Comparison of ENCODE assay signal across 12 cellular contexts in genomic region chr1:41455479-41456271, GRCh38. TPM values are rescaled to one million over a fixed set of nuclear protein-coding genes. Genes with fewer than 3 reads are reported as not detected.
DNase-seq lines count a peak whose midpoint lies in the region; ATAC-seq and TF ChIP-seq lines count a peak whose summit lies in the region.
"Had no signal": no experiment of that assay in that cellular context is flagged by ENCODE, and none has a peak within 500 bp of the region (broad histone marks: within the 10 kb centered on the region; RNA-seq: fewer than 3 reads in every experiment).

No MANE protein-coding gene starts in this region.

- DNase-seq in HFFc6 (peak; percentile 48), MCF 10A (ENCODE audit: unreplicated experiment) (peak; percentile 42), right cardiac atrium (peak in 2 of 3 donors; percentile 75 to 79), sigmoid colon (peak; percentile 97), upper lobe of right lung (no peak)
- DNase-seq in stimulated activated naive CD4-positive, alpha-beta T cell treated with Interleukin-2 at 50 U/mL for 16 hours (lab: John Stamatoyannopoulos, UW): no peak
- DNase-seq: Caco-2, NCI-H774, T-helper 9 cell had no signal

- H3K36me3 Mint-ChIP-seq in HFFc6 (ENCODE audit: low read depth): no peaks in the 10 kb centered on the region
- no peaks in the 10 kb centered on the region for H3K36me3 Mint-ChIP-seq in MCF 10A (ENCODE audit: insufficient read depth, unreplicated experiment)

- no peak overlapping the region for H3K27ac Mint-ChIP-seq in HFFc6
- peak overlapping the region; percentile 10 for H3K27ac Mint-ChIP-seq in MCF 10A (ENCODE audit: low read depth, unreplicated experiment)

- H3K27me3 Mint-ChIP-seq in HFFc6 (ENCODE audit: insufficient read depth) (peaks cover 11% of the 10 kb centered on the region), MCF 10A (ENCODE audit: insufficient read depth, unreplicated experiment) (no peaks in the 10 kb centered on the region)

- H3K4me3 Mint-ChIP-seq in HFFc6: no peak overlapping the region
- no peak overlapping the region for H3K4me3 Mint-ChIP-seq in MCF 10A (ENCODE audit: unreplicated experiment)

- POLR2A ChIA-PET in MCF 10A (lab: Yijun Ruan, JAX): interaction anchor here (0.5 to 1.9 kb wide), 7 partner anchors 8 to 83 kb away, joined by 3 to 7 read pairs (median 4); no protein-coding TSS in a partner anchor

- ATAC-seq in right cardiac atrium (peak; percentile 67 to 68), HG03460 (IDR thresholded peaks at IDR 0.05; ENCODE audit: unreplicated experiment) (no peak), upper lobe of right lung (no peak), GM19463 (IDR thresholded peaks at IDR 0.05; ENCODE audit: unreplicated experiment) (no peak)

- no peak for TF ChIP-seq POLR2A in sigmoid colon (IDR thresholded peaks at IDR 0.05)

- CTCF ChIA-PET in MCF 10A (lab: Yijun Ruan, JAX): interaction anchor here (0.6 to 1.7 kb wide), 4 partner anchors 9 to 186 kb away, joined by 3 to 4 read pairs (median 4); no protein-coding TSS in a partner anchor

- H3K4me1 Mint-ChIP-seq in HFFc6 (ENCODE audit: low read depth) (peaks cover 30% of the 10 kb centered on the region), MCF 10A (ENCODE audit: insufficient read depth, unreplicated experiment) (peaks cover 25% of the 10 kb centered on the region)

- H3K4me1 ChIP-seq in right cardiac atrium (ENCODE audit: control insufficient read depth, insufficient read depth, low read length): peaks cover 9% of the 10 kb centered on the region
- H3K4me1 ChIP-seq in sigmoid colon: peaks cover 0 to 29% (median 25%) of the 10 kb centered on the region in 4 donors
- H3K4me1 ChIP-seq in upper lobe of right lung: no peaks in the 10 kb centered on the region
- H3K4me1 ChIP-seq: Caco-2 had no signal

- BruUV-seq in MCF 10A (replicated peaks; lab: Mats Ljungman, UMichigan): no TSS peak

- H3K27me3 ChIP-seq in right cardiac atrium (ENCODE audit: control insufficient read depth, insufficient read depth): no peaks in the 10 kb centered on the region
- H3K27me3 ChIP-seq in sigmoid colon: no peaks in the 10 kb centered on the region
- H3K27me3 ChIP-seq in upper lobe of right lung: no peaks in the 10 kb centered on the region

- H3K4me3 ChIP-seq in right cardiac atrium (ENCODE audit: low read length) (no peak overlapping the region), sigmoid colon (no peak overlapping the region), upper lobe of right lung (no peak overlapping the region)

- peak; percentile 60 to 93 (median 76) for TF ChIP-seq EP300 in sigmoid colon (IDR thresholded peaks at IDR 0.05)

- H3K9me3 ChIP-seq in right cardiac atrium (ENCODE audit: control insufficient read depth, low read length) (no peaks in the 10 kb centered on the region), sigmoid colon (no peaks in the 10 kb centered on the region), upper lobe of right lung (no peaks in the 10 kb centered on the region)
- H3K9me3 ChIP-seq: Caco-2 had no signal

- H3K36me3 ChIP-seq in sigmoid colon (no peaks in the 10 kb centered on the region), upper lobe of right lung (no peaks in the 10 kb centered on the region)

- WGBS in right cardiac atrium: 69% methylated on average over 8 of the region's 8 CpGs
- WGBS in sigmoid colon, 2 donors: 87 to 88% methylated on average over 8 of the region's 8 CpGs

- no peak for TF ChIP-seq CTCF in HFFc6 (IDR thresholded peaks at IDR 0.05)
- TF ChIP-seq CTCF in MCF 10A (IDR thresholded peaks at IDR 0.05; ENCODE audit: unreplicated experiment): no peak
- TF ChIP-seq CTCF in sigmoid colon (IDR thresholded peaks at IDR 0.05): no peak
- TF ChIP-seq CTCF in upper lobe of right lung (IDR thresholded peaks at IDR 0.05): no peak

- H3K27ac ChIP-seq in right cardiac atrium (ENCODE audit: low read length): peak overlapping the region; percentile 55
- H3K27ac ChIP-seq in sigmoid colon: peak overlapping the region; percentile 49 to 75 (median 74)
- no peak overlapping the region for H3K27ac ChIP-seq in upper lobe of right lung

- intact Hi-C loops in MCF 10A (cut with micrococcal nuclease): no loop called here
- intact Hi-C loops in right cardiac atrium (cut with DNase I): no loop called here
- intact Hi-C loops in sigmoid colon (cut with DNase I): no loop called here
- intact Hi-C loops in upper lobe of right lung (cut with DNase I): no loop called here

- H3K9me3 Mint-ChIP-seq in HFFc6 (no peaks in the 10 kb centered on the region), MCF 10A (ENCODE audit: unreplicated experiment) (no peaks in the 10 kb centered on the region)

RNA-seq across cellular contexts. Expression of gene EDN2, which starts 28.8 kb away (rescaled TPM):
- not detected for total RNA-seq in HFFc6 (2021; fragmentation: NEBNext Ultra II Directional; extraction: Animal tissue kit (Norgen Biotek cat#: 25700))
- 0.58 and 0.66 TPM in 2 replicates for total RNA-seq in MCF 10A (2022)
- under 1 TPM; 0.31 to 0.56 (median 0.38) TPM for total RNA-seq in right cardiac atrium
- 0.07 TPM for polyA plus RNA-seq in right cardiac atrium
- 1 to 10 TPM in 1 of 4 donors, not detected in 3; 2.2 TPM for total RNA-seq in sigmoid colon
- 1 to 10 TPM in 1 of 3 donors, under 1 TPM in 2; 0.57 to 4.8 (median 0.92) TPM for polyA plus RNA-seq in sigmoid colon
- not detected for total RNA-seq in upper lobe of right lung
- total RNA-seq: Caco-2, temporal lobe had no signal

Comparison
In these comparisons a context has a peak if more than half of its experiments do, and no peak if none do; other contexts are left out.
1. DNase-seq: peak in HFFc6 (single experiment), MCF 10A (single experiment), right cardiac atrium (2 of 3) and sigmoid colon (single experiment); none in upper lobe of right lung (single experiment) and stimulated activated naive CD4-positive, alpha-beta T cell treated with Interleukin-2 at 50 U/mL for 16 hours (single experiment).
2. ATAC-seq: peak in right cardiac atrium (2 of 2); none in HG03460 (single experiment), upper lobe of right lung (single experiment) and GM19463 (single experiment).